In genomic region chr6:158801655-158802294, GRCh38 we compare ENCODE assay signal across 8 cellular contexts. TPM values are rescaled to one million over a fixed set of nuclear protein-coding genes. Genes with fewer than 3 reads are reported as not detected.
DNase-seq lines count a peak whose midpoint lies in the region; ATAC-seq lines count a peak whose summit lies in the region.

No MANE protein-coding gene starts in this region.

- intact Hi-C loops in naive thymus-derived CD4-positive, alpha-beta T cell (cut with micrococcal nuclease), result loop anchor here in 1 of 2 donors (2.0 kb wide), 1 partner anchor 15 kb away; no protein-coding TSS in a partner anchor

- H3K27me3 Mint-ChIP-seq in IgD-negative memory B cell, result no peaks in the 10 kb centered on the region
- H3K27me3 Mint-ChIP-seq in effector memory CD8-positive, alpha-beta T cell, result no peaks in the 10 kb centered on the region
- no peaks in the 10 kb centered on the region for H3K27me3 Mint-ChIP-seq in naive thymus-derived CD4-positive, alpha-beta T cell

- no peak for DNase-seq in effector memory CD8-positive, alpha-beta T cell
- DNase-seq in naive thymus-derived CD4-positive, alpha-beta T cell, result no peak
- DNase-seq in dedifferentiated amniotic fluid mesenchymal stem cell (ENCODE audit: extremely low spot score) (no peak), G401 (ENCODE audit: low spot score) (no peak)

- POLR2A ChIA-PET in naive thymus-derived CD4-positive, alpha-beta T cell (lab: Charles Lee), result interaction anchor here (0.6 to 1.9 kb wide), 9 partner anchors 9 to 197 kb away, joined by 3 to 10 read pairs (median 4); partner anchors contain the start of gene EZR

- no peak for ATAC-seq in effector memory CD8-positive, alpha-beta T cell (replicated peaks)
- no peak for ATAC-seq in naive thymus-derived CD4-positive, alpha-beta T cell
- no peak for ATAC-seq in GM19328 (IDR thresholded peaks at IDR 0.05; ENCODE audit: unreplicated experiment)
- ATAC-seq in HG03135 (IDR thresholded peaks at IDR 0.05; ENCODE audit: unreplicated experiment), result no peak

- peak overlapping the region; percentile 89 for H3K4me2 ChIP-seq in BLaER1

- peaks cover 91% of the 10 kb centered on the region for H3K4me1 ChIP-seq in BLaER1
- peaks cover 60 to 86% of the 10 kb centered on the region in 2 donors for H3K4me1 ChIP-seq in naive thymus-derived CD4-positive, alpha-beta T cell (ENCODE audit: control insufficient read depth in 2 of 2, insufficient read depth in 2 of 2, low read length in 2 of 2)

- CTCF ChIA-PET in naive thymus-derived CD4-positive, alpha-beta T cell (lab: Charles Lee), result interaction anchor here (0.6 to 0.7 kb wide), 3 partner anchors 13 to 123 kb away, joined by 3 to 4 read pairs (median 3); no protein-coding TSS in a partner anchor

- no peak overlapping the region for H3K9ac ChIP-seq in BLaER1

- peaks cover 0 to 2% (median 0%) of the 10 kb centered on the region in 3 donors for H3K9me3 Mint-ChIP-seq in IgD-negative memory B cell
- no peaks in the 10 kb centered on the region for H3K9me3 Mint-ChIP-seq in effector memory CD8-positive, alpha-beta T cell
- H3K9me3 Mint-ChIP-seq in naive thymus-derived CD4-positive, alpha-beta T cell, result peaks cover 0 to 5% (median 0%) of the 10 kb centered on the region in 11 donors

- peaks cover 19% of the 10 kb centered on the region for H3K36me3 ChIP-seq in BLaER1
- H3K36me3 ChIP-seq in naive thymus-derived CD4-positive, alpha-beta T cell (ENCODE audit: control insufficient read depth in 2 of 3, insufficient read depth in 3 of 3, low read length in 3 of 3), result peaks cover 0 to 3% (median 0%) of the 10 kb centered on the region in 3 experiments

- H3K27ac ChIP-seq in BLaER1, result peak overlapping the region; percentile 73
- no peak overlapping the region for H3K27ac ChIP-seq in naive thymus-derived CD4-positive, alpha-beta T cell (ENCODE audit: low read depth, low read length)

- H3K4me3 Mint-ChIP-seq in IgD-negative memory B cell, result peak overlapping the region in 3 of 4 donors; percentile 48 to 90 (median 66)
- H3K4me3 Mint-ChIP-seq in effector memory CD8-positive, alpha-beta T cell, result peak overlapping the region; percentile 14 to 70
- H3K4me3 Mint-ChIP-seq in naive thymus-derived CD4-positive, alpha-beta T cell, result peak overlapping the region in 5 of 10 donors; percentile 5 to 94 (median 34)

- H3K4me1 Mint-ChIP-seq in IgD-negative memory B cell, result peaks cover 78 to 81% (median 79%) of the 10 kb centered on the region in 3 donors
- peaks cover 61 to 78% of the 10 kb centered on the region in 2 donors for H3K4me1 Mint-ChIP-seq in effector memory CD8-positive, alpha-beta T cell (ENCODE audit: low read depth in 2 of 2)
- peaks cover 51 to 97% (median 90%) of the 10 kb centered on the region in 7 donors for H3K4me1 Mint-ChIP-seq in naive thymus-derived CD4-positive, alpha-beta T cell

- no peaks in the 10 kb centered on the region for H3K27me3 ChIP-seq in BLaER1
- H3K27me3 ChIP-seq in naive thymus-derived CD4-positive, alpha-beta T cell (ENCODE audit: control insufficient read depth in 2 of 2, insufficient read depth in 2 of 2, low read length in 2 of 2), result no peaks in the 10 kb centered on the region

- in situ Hi-C loops in G401 (cut with HindIII; ENCODE audit: low sequenced_read_pairs), result no loop called here

- H3K4me3 ChIP-seq in BLaER1, result no peak overlapping the region
- H3K4me3 ChIP-seq in naive thymus-derived CD4-positive, alpha-beta T cell (ENCODE audit: low read length), result no peak overlapping the region

- peak overlapping the region; percentile 69 to 88 (median 84) for H3K27ac Mint-ChIP-seq in IgD-negative memory B cell
- peak overlapping the region in 1 of 2 donors; percentile 58 for H3K27ac Mint-ChIP-seq in effector memory CD8-positive, alpha-beta T cell
- peak overlapping the region in 6 of 9 donors; percentile 22 to 92 (median 47) for H3K27ac Mint-ChIP-seq in naive thymus-derived CD4-positive, alpha-beta T cell

- peaks cover 93% of the 10 kb centered on the region for H4K20me1 ChIP-seq in BLaER1

- no peaks in the 10 kb centered on the region for H3K9me3 ChIP-seq in BLaER1
- no peaks in the 10 kb centered on the region for H3K9me3 ChIP-seq in naive thymus-derived CD4-positive, alpha-beta T cell (ENCODE audit: control insufficient read depth in 2 of 3, low read length in 3 of 3)

- peaks cover 14% of the 10 kb centered on the region for H3K36me3 Mint-ChIP-seq in IgD-negative memory B cell
- peaks cover 80% of the 10 kb centered on the region for H3K36me3 Mint-ChIP-seq in effector memory CD8-positive, alpha-beta T cell (ENCODE audit: insufficient read depth)
- H3K36me3 Mint-ChIP-seq in naive thymus-derived CD4-positive, alpha-beta T cell, result peaks cover 7 to 17% (median 10%) of the 10 kb centered on the region in 5 donors

RNA-seq across cellular contexts. Expression of gene EZR, which starts 17.4 kb away (rescaled TPM):
- 588 TPM for polyA plus RNA-seq in IgD-negative memory B cell
- total RNA-seq in naive thymus-derived CD4-positive, alpha-beta T cell, result 100 to 1,000 TPM; 132 to 201 (median 163) TPM
- polyA plus RNA-seq in naive thymus-derived CD4-positive, alpha-beta T cell, result 100 to 1,000 TPM; 115 to 140 TPM
- 206 and 261 TPM in 2 replicates for total RNA-seq in G401 (2014; rRNA removed; shearing (Covaris generic))
